8 cellular contexts compared by ENCODE assay signal in genomic region chr9:95171001-95171400, GRCh38.
DNase-seq lines count a peak whose midpoint lies in the region; ATAC-seq and TF ChIP-seq lines count a peak whose summit lies in the region.

No MANE protein-coding gene starts in this region.

- H3K27ac ChIP-seq in psoas muscle (peak overlapping the region; percentile 1), spleen (no peak overlapping the region)

- H3K9me3 ChIP-seq in psoas muscle (no peaks in the 10 kb centered on the region), spleen (no peaks in the 10 kb centered on the region)

- H3K36me3 ChIP-seq in psoas muscle (ENCODE audit: insufficient read depth in 1 of 2, low read depth in 1 of 2) (peaks cover 0 to 3% of the 10 kb centered on the region in 2 donors), spleen (peaks cover 0 to 9% (median 0%) of the 10 kb centered on the region in 6 donors)

- no peak for TF ChIP-seq POLR2A in spleen (IDR thresholded peaks at IDR 0.05)

- no peak for TF ChIP-seq CTCF in psoas muscle (IDR thresholded peaks at IDR 0.05)
- TF ChIP-seq CTCF in spleen (IDR thresholded peaks at IDR 0.05 in 8 of 11, conservative IDR thresholded peaks at IDR 0.05 in 3 of 11) = no peak

- H3K27me3 ChIP-seq in psoas muscle (ENCODE audit: insufficient read depth in 3 of 3, low read length in 2 of 3) = no peaks in the 10 kb centered on the region
- H3K27me3 ChIP-seq in spleen (replicated peaks in 1 of 7) = no peaks in the 10 kb centered on the region

- intact Hi-C loops in psoas muscle (cut with DNase I) = no loop called here
- intact Hi-C loops in spleen (cut with DNase I; ENCODE audit: low total_unique reads) = no loop called here

- 19 to 27% (median 22%) methylated on average over 4 of the region's 4 CpGs for WGBS in psoas muscle, 3 donors
- WGBS in spleen, 5 donors = 61 to 75% (median 70%) methylated on average over 4 of the region's 4 CpGs

- H3K4me3 ChIP-seq in psoas muscle (no peak overlapping the region), spleen (no peak overlapping the region)

- peaks cover 13% of the 10 kb centered on the region for H3K4me1 ChIP-seq in psoas muscle
- no peaks in the 10 kb centered on the region for H3K4me1 ChIP-seq in spleen

- DNase-seq in NCI-H510A treated with DMSO at 0.1 percent for 48 hours (lab: John Stamatoyannopoulos, UW) (peak; percentile 48), NCI-H510A (lab: John Stamatoyannopoulos, UW) (no peak), NCI-H2081 treated with DMSO at 0.1 percent for 48 hours (lab: John Stamatoyannopoulos, UW) (peak; percentile 33), astrocyte of the hippocampus (ENCODE audit: low read depth, low spot score) (peak; percentile 58), psoas muscle (no peak), activated gamma-delta T cell (lab: John Stamatoyannopoulos, UW) (no peak), spleen (no peak)

- ATAC-seq in psoas muscle (peak; percentile 46 to 75 (median 56)), HG02763 (IDR thresholded peaks at IDR 0.05; ENCODE audit: unreplicated experiment) (no peak)

Comparison
In these comparisons a context has a peak if more than half of its experiments do, and no peak if none do; other contexts are left out.
1. DNase-seq: peak in NCI-H510A treated with DMSO at 0.1 percent for 48 hours (single experiment), NCI-H2081 treated with DMSO at 0.1 percent for 48 hours (single experiment) and astrocyte of the hippocampus (single experiment); none in NCI-H510A (single experiment), psoas muscle (0 of 2), activated gamma-delta T cell (single experiment) and spleen (single experiment).